ENCODE assay signal across 8 cellular contexts in the genomic region with DNA sequence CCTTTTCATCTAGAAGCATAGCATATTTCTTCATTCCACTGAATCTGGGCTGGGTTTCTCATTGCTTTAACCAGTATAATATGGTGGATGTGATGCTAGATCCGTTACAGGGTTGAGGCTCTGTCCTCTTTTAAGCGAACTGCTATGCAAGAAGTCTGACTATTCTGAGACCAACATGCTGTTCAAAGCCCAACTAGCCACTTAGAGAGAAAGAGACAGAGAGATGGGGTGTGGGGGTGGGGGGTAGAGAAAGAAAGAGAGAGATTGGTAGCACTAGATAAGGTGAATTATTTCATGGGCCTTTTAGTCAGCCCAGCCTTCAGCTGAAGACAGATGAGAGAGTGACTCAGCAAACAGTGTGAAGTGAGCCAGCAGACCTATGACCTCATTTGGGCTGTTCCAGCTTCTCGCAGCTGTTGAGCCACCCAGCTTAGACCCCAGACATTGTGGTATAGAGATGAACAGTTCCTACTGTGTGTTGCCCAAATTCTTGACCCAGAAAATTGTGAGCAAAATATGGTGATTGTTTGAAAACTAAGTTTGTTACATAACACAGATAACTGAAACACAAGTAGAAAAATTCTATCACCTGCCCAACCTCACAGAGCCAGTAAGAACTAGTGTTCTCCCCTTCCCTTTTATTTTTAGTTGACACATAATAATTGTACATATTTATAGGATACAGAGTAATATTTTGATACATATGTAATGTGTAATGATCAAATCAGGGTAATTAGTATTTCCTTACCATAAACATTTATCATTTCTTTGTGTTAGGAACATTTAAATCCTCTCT. TPM values are rescaled to one million over a fixed set of nuclear protein-coding genes. Genes with fewer than 3 reads are reported as not detected.
A peak's percentile ranks its signal among the peaks of the same experiment; 100 is the strongest.
DNase-seq lines count a peak whose midpoint lies in the region; ATAC-seq lines count a peak whose summit lies in the region.

No MANE protein-coding gene starts in this region.

- intact Hi-C loops in activated naive CD4-positive, alpha-beta T cell treated with anti-CD3 and anti-CD28 coated beads for 36 hours (cut with micrococcal nuclease): no loop called here

- peaks cover 9% of the 10 kb centered on the region for H3K9me3 Mint-ChIP-seq in activated naive CD4-positive, alpha-beta T cell treated with anti-CD3 and anti-CD28 coated beads for 36 hours

- H3K4me3 Mint-ChIP-seq in activated naive CD4-positive, alpha-beta T cell treated with anti-CD3 and anti-CD28 coated beads for 36 hours: no peak overlapping the region

- ATAC-seq in HG02759 (IDR thresholded peaks at IDR 0.05; ENCODE audit: unreplicated experiment): peak; percentile 95

- DNase-seq in activated naive CD4-positive, alpha-beta T cell treated with anti-CD3 and anti-CD28 coated beads for 36 hours: peak; percentile 11
- no peak for DNase-seq in activated naive CD4-positive, alpha-beta T cell treated with Interleukin-2 at 50 U/mL for 16 hours
- peak; percentile 49 for DNase-seq in NCI-H2029 treated with DMSO at 0.1 percent for 48 hours (lab: John Stamatoyannopoulos, UW)
- peak; percentile 85 for DNase-seq in astrocyte of the hippocampus (ENCODE audit: low read depth, low spot score)
- DNase-seq in islet precursor cell: peak; percentile 90
- no peak for DNase-seq in NCI-H526 treated with DMSO at 0.1 percent for 48 hours (lab: John Stamatoyannopoulos, UW)

- H3K4me1 Mint-ChIP-seq in activated naive CD4-positive, alpha-beta T cell treated with anti-CD3 and anti-CD28 coated beads for 36 hours (ENCODE audit: low read depth): peaks cover 4% of the 10 kb centered on the region

- H3K36me3 Mint-ChIP-seq in activated naive CD4-positive, alpha-beta T cell treated with anti-CD3 and anti-CD28 coated beads for 36 hours (ENCODE audit: low read depth): peaks cover 3% of the 10 kb centered on the region

- H3K27ac ChIP-seq in temporal lobe (ENCODE audit: low read depth, low read length): peak overlapping the region; percentile 32

- CTCF ChIA-PET in activated naive CD4-positive, alpha-beta T cell treated with anti-CD3 and anti-CD28 coated beads for 36 hours (lab: Charles Lee): no interaction called here

- no peak overlapping the region for H3K27ac Mint-ChIP-seq in activated naive CD4-positive, alpha-beta T cell treated with anti-CD3 and anti-CD28 coated beads for 36 hours

- H3K27me3 Mint-ChIP-seq in activated naive CD4-positive, alpha-beta T cell treated with anti-CD3 and anti-CD28 coated beads for 36 hours (ENCODE audit: low read depth): no peaks in the 10 kb centered on the region

RNA-seq across cellular contexts. Expression of gene PRKACB, which starts 40.7 kb away (rescaled TPM):
- 10 to 100 TPM; 25.7 to 25.9 TPM for total RNA-seq in activated naive CD4-positive, alpha-beta T cell treated with anti-CD3 and anti-CD28 coated beads for 36 hours
- 643 TPM for total RNA-seq in temporal lobe

Comparison
In these comparisons a context has a peak if more than half of its experiments do, and no peak if none do; other contexts are left out.
1. DNase-seq: peak in activated naive CD4-positive, alpha-beta T cell treated with anti-CD3 and anti-CD28 coated beads for 36 hours (single experiment), NCI-H2029 treated with DMSO at 0.1 percent for 48 hours (single experiment), astrocyte of the hippocampus (single experiment) and islet precursor cell (single experiment); none in activated naive CD4-positive, alpha-beta T cell treated with Interleukin-2 at 50 U/mL for 16 hours (single experiment) and NCI-H526 treated with DMSO at 0.1 percent for 48 hours (single experiment).
2. RNA of gene PRKACB, which starts 40.7 kb away (total RNA-seq): 643 TPM in temporal lobe (single experiment); 25.7 to 25.9 TPM in activated naive CD4-positive, alpha-beta T cell treated with anti-CD3 and anti-CD28 coated beads for 36 hours; every median in the first group is over 10 times any median in the second.